13 cellular contexts compared by ENCODE assay signal in genomic region chr2:152161598-152161997, GRCh38.
"Had no signal": no experiment of that assay in that cellular context is flagged by ENCODE, and none has a peak within 500 bp of the region (broad histone marks: within the 10 kb centered on the region; RNA-seq: fewer than 3 reads in every experiment).

No MANE protein-coding gene starts in this region.

- H3K9me3 ChIP-seq: lower lobe of right lung, thoracic aorta had no signal

- H3K4me1 Mint-ChIP-seq: nephron progenitor cell had no signal

- H3K27me3 Mint-ChIP-seq: activated T-helper 17 cell treated with anti-CD3 and anti-CD28 coated beads, Interleukin-2, amount 50 U/mL, for 72 hours had no signal

- H3K36me3 ChIP-seq: lower lobe of right lung, thoracic aorta had no signal

- H3K27ac Mint-ChIP-seq: activated T-helper 17 cell treated with anti-CD3 and anti-CD28 coated beads, Interleukin-2, amount 50 U/mL, for 72 hours; nephron progenitor cell had no signal

- H3K4me3 Mint-ChIP-seq: activated T-helper 17 cell treated with anti-CD3 and anti-CD28 coated beads, Interleukin-2, amount 50 U/mL, for 72 hours; nephron progenitor cell had no signal

- DNase-seq: activated CD4-positive, CD25-positive, alpha-beta regulatory T cell treated with anti-CD3 and anti-CD28 coated beads, Interleukin-2, amount 50 U/mL, for 72 hours; activated naive CD4-positive, alpha-beta T cell treated with Interleukin-2 at 50 U/mL for 16 hours; activated T-cell treated with anti-CD3 and anti-CD28 coated beads for 4 hours; aorta; cortex of kidney; effector CD4-positive, alpha-beta T cell; foreskin fibroblast; glutamatergic neuron; lower lobe of right lung; nephron progenitor cell had no signal

- ATAC-seq: activated T-helper 17 cell treated with anti-CD3 and anti-CD28 coated beads, Interleukin-2, amount 50 U/mL, for 72 hours; lower lobe of right lung; sciatic nerve had no signal

- H3K4me3 ChIP-seq: lower lobe of right lung, thoracic aorta had no signal

- H3K9me3 Mint-ChIP-seq: activated T-helper 17 cell treated with anti-CD3 and anti-CD28 coated beads, Interleukin-2, amount 50 U/mL, for 72 hours had no signal

- H3K27ac ChIP-seq: lower lobe of right lung, thoracic aorta had no signal
